ENCODE assay signal across 8 cellular contexts in genomic region chr19:18701250-18701608, GRCh38. TPM values are rescaled to one million over a fixed set of nuclear protein-coding genes. Genes with fewer than 3 reads are reported as not detected.
A peak's percentile ranks its signal among the peaks of the same experiment; 100 is the strongest.
DNase-seq lines count a peak whose midpoint lies in the region; ATAC-seq and TF ChIP-seq lines count a peak whose summit lies in the region.

No MANE protein-coding gene starts in this region.

- peak; percentile 29 for ATAC-seq in GM21528 (IDR thresholded peaks at IDR 0.05; ENCODE audit: low FRiP score, unreplicated experiment)

- peak; percentile 84 for DNase-seq in RPMI8226
- no peak for DNase-seq in glutamatergic neuron
- DNase-seq in thyroid gland: no peak
- DNase-seq in effector CD8-positive, alpha-beta T cell (lab: John Stamatoyannopoulos, UW): no peak
- no peak for DNase-seq in H7
- no peak for DNase-seq in NCI-H526 treated with DMSO at 0.1 percent for 48 hours (lab: John Stamatoyannopoulos, UW)

- intact Hi-C loops in thyroid gland (cut with DNase I): no loop called here

- WGBS in thyroid gland, 2 donors: 1 to 9% methylated on average over 7 of the region's 7 CpGs

- H4K20me1 ChIP-seq in BLaER1: peaks cover 92% of the 10 kb centered on the region

- H3K9me3 ChIP-seq in BLaER1 (no peaks in the 10 kb centered on the region), thyroid gland (no peaks in the 10 kb centered on the region)

- no peaks in the 10 kb centered on the region for H3K36me3 ChIP-seq in BLaER1
- H3K36me3 ChIP-seq in thyroid gland: no peaks in the 10 kb centered on the region
- H3K36me3 ChIP-seq in H7 (replicated peaks; ENCODE audit: control insufficient read depth, insufficient read depth, low read length): no peaks in the 10 kb centered on the region

- H3K4me1 ChIP-seq in BLaER1 (peaks cover 58% of the 10 kb centered on the region), thyroid gland (peaks cover 22 to 47% of the 10 kb centered on the region in 2 donors)

- TF ChIP-seq POLR2A in thyroid gland (IDR thresholded peaks at IDR 0.05): no peak

- H3K4me3 Mint-ChIP-seq in glutamatergic neuron (ENCODE audit: unreplicated experiment): peak overlapping the region; percentile 55

- H3K4me1 Mint-ChIP-seq in glutamatergic neuron (ENCODE audit: low read depth, unreplicated experiment): peaks cover 15% of the 10 kb centered on the region

- H3K9me3 Mint-ChIP-seq in glutamatergic neuron (ENCODE audit: unreplicated experiment): peaks cover 1% of the 10 kb centered on the region

- H3K9ac ChIP-seq in BLaER1: peak overlapping the region; percentile 64; the same call in 1 of the 2 replicates

- H3K36me3 Mint-ChIP-seq in glutamatergic neuron (ENCODE audit: unreplicated experiment): no peaks in the 10 kb centered on the region

- H3K4me2 ChIP-seq in BLaER1: peak overlapping the region; percentile 92

- peak overlapping the region; percentile 15 for H3K27ac Mint-ChIP-seq in glutamatergic neuron (ENCODE audit: unreplicated experiment)

- H3K27ac ChIP-seq in BLaER1: peak overlapping the region; percentile 74; the same call in 1 of the 2 replicates
- peak overlapping the region; percentile 78 to 90 (median 86) for H3K27ac ChIP-seq in thyroid gland

- peaks cover 7% of the 10 kb centered on the region for H3K27me3 Mint-ChIP-seq in glutamatergic neuron (ENCODE audit: unreplicated experiment)

- H3K27me3 ChIP-seq in BLaER1: no peaks in the 10 kb centered on the region
- H3K27me3 ChIP-seq in thyroid gland: no peaks in the 10 kb centered on the region
- no peaks in the 10 kb centered on the region for H3K27me3 ChIP-seq in H7 (ENCODE audit: control insufficient read depth, insufficient read depth, low read length)

- TF ChIP-seq CTCF in glutamatergic neuron (IDR thresholded peaks at IDR 0.05; ENCODE audit: partially characterized antibody, unreplicated experiment): no peak
- TF ChIP-seq CTCF in thyroid gland (IDR thresholded peaks at IDR 0.05): no peak

- H3K4me3 ChIP-seq in BLaER1: peak overlapping the region; percentile 58
- H3K4me3 ChIP-seq in thyroid gland (replicated peaks in 1 of 3): peak overlapping the region in 2 of 3 donors; percentile 10 to 29
- no peak overlapping the region for H3K4me3 ChIP-seq in H7 (ENCODE audit: insufficient read depth, low read depth, low read length)

RNA-seq across cellular contexts. Expression of gene CRTC1, which starts 17.7 kb away (rescaled TPM):
- 28.8 TPM for total RNA-seq in glutamatergic neuron (ENCODE audit: unreplicated experiment)
- 10 to 100 TPM; 12.3 to 15.9 (median 13.1) TPM for total RNA-seq in thyroid gland
- total RNA-seq in H7 (2014; rRNA removed; shearing (Covaris generic)): 3.7 and 6.1 TPM in 2 replicates
